In genomic region chr10:84355106-84355505, GRCh38 we compare ENCODE assay signal across 2 cellular contexts.
TF ChIP-seq lines count a peak whose summit lies in the region.

No MANE protein-coding gene starts in this region.

TF ChIP-seq in SK-N-SH, 30 proteins besides CTCF, POLR2A, EP300 and RAD21:
- TF ChIP-seq FOXM1 (IDR thresholded peaks at IDR 0.05; ENCODE audit: low read depth) (no peak), RXRA (IDR thresholded peaks at IDR 0.05; ENCODE audit: borderline replicate concordance, low read depth) (no peak), NFIC (IDR thresholded peaks at IDR 0.05; ENCODE audit: borderline replicate concordance) (no peak), MXI1 (IDR thresholded peaks at IDR 0.05; ENCODE audit: low read depth, low read length) (no peak), PBX3 (IDR thresholded peaks at IDR 0.05) (no peak), REST (IDR thresholded peaks at IDR 0.05; ENCODE audit: low read depth, low read length) (no peak), ELF1 (IDR thresholded peaks at IDR 0.05) (no peak), NRF1 (IDR thresholded peaks at IDR 0.05; ENCODE audit: low read depth, low read length) (no peak), GABPA (IDR thresholded peaks at IDR 0.05; ENCODE audit: low read depth) (no peak), USF1 (IDR thresholded peaks at IDR 0.05; ENCODE audit: borderline replicate concordance, low read depth) (no peak), TAF1 (IDR thresholded peaks at IDR 0.05; ENCODE audit: borderline replicate concordance, low read depth, low read length) (no peak), ZBTB33 (IDR thresholded peaks at IDR 0.05; ENCODE audit: borderline replicate concordance, low read depth) (no peak), JUND (IDR thresholded peaks at IDR 0.05) (no peak), MEF2A (IDR thresholded peaks at IDR 0.05; ENCODE audit: borderline replicate concordance, low read depth) (no peak), TEAD4 (IDR thresholded peaks at IDR 0.05; ENCODE audit: borderline replicate concordance, insufficient read depth) (no peak)

TF ChIP-seq in SK-N-SH treated with all-trans-retinoic acid at 6 μM for 48 hours, 23 proteins besides CTCF, POLR2A, EP300 and RAD21:
- no peak for TF ChIP-seq ZC3H10 (CRISPR knock-in tag; IDR thresholded peaks at IDR 0.05)
- no peak for TF ChIP-seq OSR1 (CRISPR knock-in tag; IDR thresholded peaks at IDR 0.05)
